ENCODE assay signal across 10 cellular contexts in the genomic region with DNA sequence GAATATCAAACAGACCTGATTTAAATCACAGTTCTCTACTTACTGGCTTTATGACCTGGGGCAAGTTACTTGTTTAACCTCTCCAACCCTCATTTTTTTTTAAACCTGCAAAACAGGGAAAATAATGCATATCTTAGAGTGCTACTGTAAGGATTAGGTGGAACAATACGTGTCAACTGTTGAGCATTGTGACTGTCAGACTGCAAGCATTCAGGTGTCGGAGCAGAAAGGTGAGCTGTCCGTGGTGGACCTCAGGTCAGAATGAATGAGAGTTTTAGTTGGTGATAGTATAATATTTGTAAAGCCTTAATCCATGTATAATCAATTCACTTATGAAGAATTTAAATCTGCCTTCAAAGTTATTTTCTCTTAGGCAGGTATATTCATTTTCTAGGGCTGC.
"Had no signal": no experiment of that assay in that cellular context is flagged by ENCODE, and none has a peak within 500 bp of the region (broad histone marks: within the 10 kb centered on the region; RNA-seq: fewer than 3 reads in every experiment).

No MANE protein-coding gene starts in this region.

- H2AFZ ChIP-seq: GM23248 had no signal

- ATAC-seq: HepG2, K562 had no signal

- H3K4me3 ChIP-seq: GM23248, K562 had no signal

- H3K27ac Mint-ChIP-seq: H9, HFFc6, IgD-negative memory B cell had no signal

- H3K27ac ChIP-seq: GM23248, HL-60 had no signal

- H3K27me3 Mint-ChIP-seq: IgD-negative memory B cell had no signal

- DNase-seq: GM23248, H9, HFFc6, KG1 had no signal

- H3K9me3 Mint-ChIP-seq: H9, IgD-negative memory B cell had no signal

- H3K4me3 Mint-ChIP-seq: H9, HFFc6, IgD-negative memory B cell had no signal

- H3K4me1 Mint-ChIP-seq: IgD-negative memory B cell had no signal

- H3K9ac ChIP-seq: GM23248 had no signal

- FAIRE-seq: H1, H54, HepG2, K562 had no signal
